In genomic region chr3:46552538-46552937, GRCh38 we compare ENCODE assay signal across 19 cellular contexts. TPM values are rescaled to one million over a fixed set of nuclear protein-coding genes. Genes with fewer than 3 reads are reported as not detected.
DNase-seq lines count a peak whose midpoint lies in the region; ATAC-seq, FAIRE-seq and TF ChIP-seq lines count a peak whose summit lies in the region.
"Had no signal": no experiment of that assay in that cellular context is flagged by ENCODE, and none has a peak within 500 bp of the region (broad histone marks: within the 10 kb centered on the region; RNA-seq: fewer than 3 reads in every experiment).

No MANE protein-coding gene starts in this region.

- intact Hi-C loops in left ventricle myocardium inferior (cut with micrococcal nuclease) (no loop called here), cardiac septum (cut with DNase I) (no loop called here), OCI-LY7 (cut with micrococcal nuclease; ENCODE audit: unreplicated experiment) (no loop called here), psoas muscle (cut with DNase I) (no loop called here), HepG2 (cut with micrococcal nuclease; ENCODE audit: unreplicated experiment) (no loop called here)

- no peak overlapping the region for H3K14ac ChIP-seq in H1 (ENCODE audit: insufficient read length)

- no peak for TF ChIP-seq EP300 in H1 (IDR thresholded peaks at IDR 0.05; ENCODE audit: borderline replicate concordance in 1 of 2, low read depth in 2 of 2, low read length in 2 of 2)
- no peak for TF ChIP-seq EP300 in HepG2 (IDR thresholded peaks at IDR 0.05; ENCODE audit: low read depth in 2 of 2, low read length in 2 of 2)
- TF ChIP-seq EP300 in HepG2 (CRISPR knock-in tag; IDR thresholded peaks at IDR 0.05; ENCODE audit: borderline replicate concordance) = no peak

- no peaks in the 10 kb centered on the region for H3K9me2 ChIP-seq in OCI-LY7 (ENCODE audit: insufficient read depth, low read length)

- no peak for FAIRE-seq in H1 (lab: Jason Lieb, UNC)
- no peak for FAIRE-seq in small intestine (lab: Jason Lieb, UNC)
- FAIRE-seq in HepG2 (lab: Jason Lieb, UNC) = no peak
- FAIRE-seq: H54, HTR-8/SVneo had no signal

- TF ChIP-seq CTCF in left ventricle myocardium inferior (IDR thresholded peaks at IDR 0.05; ENCODE audit: borderline replicate concordance) = no peak
- no peak for TF ChIP-seq CTCF in OCI-LY7 (conservative IDR thresholded peaks at IDR 0.05; ENCODE audit: low read length)
- no peak for TF ChIP-seq CTCF in H1 (IDR thresholded peaks at IDR 0.05; ENCODE audit: control extremely low read depth in 1 of 3, insufficient read depth in 1 of 3, low read depth in 1 of 3, low read length in 3 of 3)
- TF ChIP-seq CTCF in psoas muscle (IDR thresholded peaks at IDR 0.05) = no peak
- no peak for TF ChIP-seq CTCF in HepG2 (CRISPR knock-in tag; IDR thresholded peaks at IDR 0.05)

- no peak for TF ChIP-seq RAD21 in H1 (IDR thresholded peaks at IDR 0.05 in 1 of 2, conservative IDR thresholded peaks at IDR 0.05 in 1 of 2; ENCODE audit: low read depth in 2 of 2, low read length in 2 of 2)
- no peak for TF ChIP-seq RAD21 in HepG2 (CRISPR knock-in tag; IDR thresholded peaks at IDR 0.05)

- POLR2A ChIA-PET in OCI-LY7 (lab: Charles Lee) = interaction anchor here (1.7 to 6.6 kb wide), 2 partner anchors 14 to 55 kb away, joined by 13 to 149 read pairs; partner anchors contain the start of gene RTP3
- POLR2A ChIA-PET in H1 (lab: Charles Lee; ENCODE audit: partially characterized antibody) = interaction anchor here (0.8 to 1.6 kb wide), 2 partner anchors 23 to 142 kb away, joined by 3 to 5 read pairs; no protein-coding TSS in a partner anchor
- POLR2A ChIA-PET in HepG2 (lab: Yijun Ruan, JAX) = no interaction called here

- no peak overlapping the region for H3K18ac ChIP-seq in H1 (ENCODE audit: extremely low read depth, low read length)

- H4K91ac ChIP-seq in H1 (replicated peaks; ENCODE audit: insufficient read length, low read length) = no peak overlapping the region

- no peak overlapping the region for H4K8ac ChIP-seq in H1 (ENCODE audit: extremely low read depth, insufficient read depth, low read length)

- H2BK15ac ChIP-seq in H1 (ENCODE audit: low read length) = no peak overlapping the region

- H3K36me3 ChIP-seq in left ventricle myocardium inferior (peaks cover 15% of the 10 kb centered on the region), OCI-LY7 (ENCODE audit: insufficient read depth, low read length) (peaks cover 19% of the 10 kb centered on the region), H1 (ENCODE audit: control insufficient read depth in 2 of 4, insufficient read depth in 4 of 4, low read length in 3 of 4) (peaks cover 0 to 10% (median 3%) of the 10 kb centered on the region in 4 experiments; a peak in 2 of 8 replicates), psoas muscle (ENCODE audit: insufficient read depth in 1 of 2, low read depth in 1 of 2) (peaks cover 0 to 27% of the 10 kb centered on the region in 2 donors), small intestine (ENCODE audit: control insufficient read depth in 2 of 2, insufficient read depth in 2 of 2, low read length in 2 of 2) (no peaks in the 10 kb centered on the region), HepG2 (replicated peaks in 1 of 2; ENCODE audit: control insufficient read depth in 1 of 2, insufficient read depth in 2 of 2, low read length in 2 of 2) (no peaks in the 10 kb centered on the region)

- in situ Hi-C loops in HepG2 (cut with HindIII; ENCODE audit: extremely low pct_ligation_motif_present, low pct_unique_long_range_greater_than_20kb) = no loop called here

- H2AFZ ChIP-seq in OCI-LY7 (ENCODE audit: low read length) = peak overlapping the region; percentile 9; the same call in 1 of the 2 replicates
- no peak overlapping the region for H2AFZ ChIP-seq in H1 (ENCODE audit: low read length)
- H2AFZ ChIP-seq in HepG2 (ENCODE audit: low read length) = no peak overlapping the region

- H4K20me1 ChIP-seq in OCI-LY7 (ENCODE audit: insufficient read depth, low read length) (no peaks in the 10 kb centered on the region), H1 (replicated peaks in 1 of 2; ENCODE audit: control insufficient read depth in 1 of 2, insufficient read depth in 2 of 2, low read length in 2 of 2) (no peaks in the 10 kb centered on the region), HepG2 (ENCODE audit: insufficient read depth, low read length) (no peaks in the 10 kb centered on the region)

- BruUV-seq in OCI-LY7 (replicated peaks; lab: Mats Ljungman, UMichigan) (no TSS peak), HepG2 (replicated peaks; lab: Mats Ljungman, UMichigan) (no TSS peak)

- no peak overlapping the region for H3K4ac ChIP-seq in H1 (replicated peaks; ENCODE audit: insufficient read length, low read depth, low read length)

- no peak overlapping the region for H2BK12ac ChIP-seq in H1 (ENCODE audit: low read depth, low read length)

- no peak overlapping the region for H4K5ac ChIP-seq in H1 (ENCODE audit: insufficient read length, low read depth, low read length)

- no peak overlapping the region for H3K23ac ChIP-seq in H1 (ENCODE audit: insufficient read length)

- TF ChIP-seq POLR2A in H1 (IDR thresholded peaks at IDR 0.05; ENCODE audit: control extremely low read depth in 1 of 2, low read depth in 2 of 2, low read length in 2 of 2) (no peak), HepG2 (IDR thresholded peaks at IDR 0.05; ENCODE audit: insufficient read depth in 1 of 2, low read depth in 2 of 2, low read length in 2 of 2) (no peak)

- H2BK20ac ChIP-seq in H1 (ENCODE audit: low read length) = no peak overlapping the region

- DNase-seq in left ventricle myocardium inferior = no peak
- no peak for DNase-seq in cardiac septum (ENCODE audit: low spot score)
- no peak for DNase-seq in OCI-LY7 (ENCODE audit: low spot score)
- no peak for DNase-seq in H1 (ENCODE audit: low read depth in 1 of 2, low spot score in 2 of 2)
- no peak for DNase-seq in psoas muscle
- DNase-seq in DMS53 (lab: John Stamatoyannopoulos, UW) = no peak
- DNase-seq in small intestine = no peak
- DNase-seq in HepG2 (ENCODE audit: low spot score) = no peak
- DNase-seq: ACHN; C1 segment of cervical spinal cord; Calu3; CD4-positive, alpha-beta T cell; DMS 273 treated with DMSO at 0.1 percent for 48 hours; DMS79 treated with DMSO at 0.1 percent for 48 hours; GDM1 had no signal

- H3K4me1 ChIP-seq in left ventricle myocardium inferior = peaks cover 42% of the 10 kb centered on the region
- peaks cover 68% of the 10 kb centered on the region for H3K4me1 ChIP-seq in OCI-LY7 (ENCODE audit: insufficient read depth, low read length, poor library complexity, severe bottlenecking)
- H3K4me1 ChIP-seq in H1 (replicated peaks in 1 of 4; ENCODE audit: control insufficient read depth in 3 of 4, insufficient read depth in 4 of 4, low read length in 3 of 4) = peaks cover 0 to under 1% (median under 1%) of the 10 kb centered on the region in 4 experiments; a peak in 2 of 7 replicates
- peaks cover 36% of the 10 kb centered on the region for H3K4me1 ChIP-seq in psoas muscle
- H3K4me1 ChIP-seq in small intestine (ENCODE audit: control insufficient read depth in 2 of 2, insufficient read depth in 1 of 2, low read depth in 1 of 2, low read length in 1 of 2) = no peaks in the 10 kb centered on the region
- H3K4me1 ChIP-seq in HepG2 (ENCODE audit: insufficient read depth, low read length) = no peaks in the 10 kb centered on the region

- H3K9ac ChIP-seq in H1 (replicated peaks in 1 of 4; ENCODE audit: extremely low read depth in 1 of 4, low read depth in 3 of 4, low read length in 3 of 4) = no peak overlapping the region
- no peak overlapping the region for H3K9ac ChIP-seq in HepG2 (ENCODE audit: insufficient read depth, low read depth, low read length)

- peak overlapping the region; percentile 3; the same call in 1 of the 2 replicates for H3K4me2 ChIP-seq in OCI-LY7 (ENCODE audit: low read length)
- H3K4me2 ChIP-seq in H1 (ENCODE audit: insufficient read depth in 1 of 2, low read depth in 2 of 2, low read length in 2 of 2) = no peak overlapping the region
- no peak overlapping the region for H3K4me2 ChIP-seq in HepG2 (ENCODE audit: low read depth, low read length)

- WGBS in H1 (ENCODE audit: extremely low coverage in 1 of 2, insufficient coverage in 1 of 2, insufficient read length in 1 of 2, insufficient replicate concordance in 2 of 2, low coverage in 1 of 2, low lambda C conversion rate in 2 of 2, missing lambda C conversion rate in 1 of 2), 2 experiments = 82% methylated on average over 1 of the region's 1 CpG; no CpG with 5 or more reads in 1 of the 2 experiments
- 62 to 76% (median 67%) methylated on average over 1 of the region's 1 CpG for WGBS in psoas muscle, 3 donors
- WGBS in small intestine, 3 donors = 89 to 95% (median 95%) methylated on average over 1 of the region's 1 CpG
- 76% methylated on average over 1 of the region's 1 CpG for WGBS in HepG2 (ENCODE audit: low lambda C conversion rate)

- H3K9me3 ChIP-seq in left ventricle myocardium inferior (replicated peaks) = no peaks in the 10 kb centered on the region
- H3K9me3 ChIP-seq in OCI-LY7 (ENCODE audit: low read length) = peaks cover 29% of the 10 kb centered on the region; the same call in 1 of the 2 replicates
- H3K9me3 ChIP-seq in H1 (ENCODE audit: insufficient read depth in 2 of 2, low read depth in 1 of 2, low read length in 1 of 2) = peaks cover 13 to 18% of the 10 kb centered on the region in 2 experiments
- H3K9me3 ChIP-seq in psoas muscle = no peaks in the 10 kb centered on the region
- no peaks in the 10 kb centered on the region for H3K9me3 ChIP-seq in small intestine (ENCODE audit: control insufficient read depth, low read depth)
- no peaks in the 10 kb centered on the region for H3K9me3 ChIP-seq in HepG2 (ENCODE audit: low read length)

- CTCF ChIA-PET in OCI-LY7 (lab: Charles Lee; ENCODE audit: unreplicated experiment) (interaction anchor here (0.6 kb wide), 1 partner anchor 74 kb away, joined by 3 read pairs; no protein-coding TSS in a partner anchor), H1 (lab: Charles Lee; ENCODE audit: partially characterized antibody) (interaction anchor here (1.0 kb wide), 1 partner anchor 52 kb away, joined by 3 read pairs; no protein-coding TSS in a partner anchor), HepG2 (lab: Yijun Ruan, JAX; ENCODE audit: low intra/inter-chr PET ratio, low total read pairs) (no interaction called here)

- peak overlapping the region; percentile 48 for H2BK120ac ChIP-seq in H1 (replicated peaks; ENCODE audit: low read depth, low read length)

- H3K4me3 ChIP-seq in left ventricle myocardium inferior (no peak overlapping the region), OCI-LY7 (ENCODE audit: low read depth, low read length, poor library complexity, severe bottlenecking) (no peak overlapping the region), H1 (ENCODE audit: extremely low read depth in 1 of 4, insufficient read depth in 2 of 4, low read depth in 3 of 4, low read length in 4 of 4) (no peak overlapping the region), psoas muscle (no peak overlapping the region), small intestine (ENCODE audit: low read depth in 1 of 2, low read length in 2 of 2) (no peak overlapping the region), HepG2 (replicated peaks in 1 of 3; ENCODE audit: insufficient read depth in 1 of 3, low read depth in 2 of 3, low read length in 3 of 3) (no peak overlapping the region)

- peak overlapping the region; percentile 43; the same call in 1 of the 2 replicates for H2AK5ac ChIP-seq in H1 (ENCODE audit: low read depth, low read length)

- H3K79me2 ChIP-seq in OCI-LY7 (ENCODE audit: insufficient read depth, low read depth, low read length) = peaks cover 11% of the 10 kb centered on the region; the same call in 1 of the 2 replicates
- H3K79me2 ChIP-seq in H1 (ENCODE audit: control insufficient read depth in 1 of 2, insufficient read depth in 2 of 2, low read length in 2 of 2) = no peaks in the 10 kb centered on the region; a peak in 1 of 4 replicates
- H3K79me2 ChIP-seq in HepG2 (ENCODE audit: insufficient read depth, low read length) = no peaks in the 10 kb centered on the region

- H3K27me3 ChIP-seq in left ventricle myocardium inferior (ENCODE audit: low read depth) (no peaks in the 10 kb centered on the region), H1 (replicated peaks in 1 of 4; ENCODE audit: control insufficient read depth in 3 of 4, extremely low read depth in 1 of 4, insufficient read depth in 3 of 4, low read length in 3 of 4) (no peaks in the 10 kb centered on the region; a peak in 1 of 7 replicates), psoas muscle (ENCODE audit: insufficient read depth in 3 of 3, low read length in 2 of 3) (no peaks in the 10 kb centered on the region), small intestine (ENCODE audit: control insufficient read depth in 2 of 2, insufficient read depth in 2 of 2, low read length in 2 of 2) (no peaks in the 10 kb centered on the region), HepG2 (ENCODE audit: control insufficient read depth in 1 of 2, insufficient read depth in 2 of 2, low read length in 2 of 2) (no peaks in the 10 kb centered on the region; a peak in 1 of 5 replicates)

- peak; percentile 33 to 55 (median 46) for ATAC-seq in psoas muscle
- ATAC-seq in HepG2 = no peak
- ATAC-seq: HCT116 had no signal

- no peak overlapping the region for H2BK5ac ChIP-seq in H1 (ENCODE audit: low read depth, low read length)

- H3K27ac ChIP-seq in left ventricle myocardium inferior (replicated peaks) (peak overlapping the region; percentile 16), OCI-LY7 (ENCODE audit: low read depth, low read length, poor library complexity, severe bottlenecking) (peak overlapping the region; percentile 98), H1 (ENCODE audit: low read depth, low read length) (no peak overlapping the region), psoas muscle (peak overlapping the region; percentile 46), small intestine (ENCODE audit: low read depth in 1 of 2, low read length in 1 of 2) (no peak overlapping the region), HepG2 (ENCODE audit: extremely low read length, insufficient read depth, low read length) (no peak overlapping the region)

- no peak overlapping the region for H3K56ac ChIP-seq in H1 (replicated peaks; ENCODE audit: insufficient read length, low read depth, low read length)

- no peaks in the 10 kb centered on the region for H3K23me2 ChIP-seq in H1 (ENCODE audit: low read depth, low read length)

- H3K79me1 ChIP-seq in H1 (ENCODE audit: low read depth, low read length) = no peaks in the 10 kb centered on the region

RNA-seq across cellular contexts. Expression of gene LRRC2, which starts 13.6 kb away (rescaled TPM):
- total RNA-seq in left ventricle myocardium inferior (114 TPM), cardiac septum (70.6 TPM), OCI-LY7 (2022) (1.9 and 2.2 TPM in 2 replicates), psoas muscle (100 to 1,000 TPM in 1 of 4 donors, 10 to 100 TPM in 3; 65.1 to 160 (median 95.6) TPM), HepG2 (2016; rRNA removed; fragmentation: Illumina TruSeq; extraction: Trizol) (0.27 and 0.48 TPM in 2 replicates)
- 2.0 and 2.4 TPM in 2 replicates for total RNA-seq in OCI-LY7 (2014; rRNA removed; shearing (Covaris generic))
- 6.4 and 7.3 TPM in 2 replicates for total RNA-seq in H1 (2021; fragmentation: NEBNext Ultra II Directional; extraction: Animal tissue kit (Norgen Biotek cat#: 25700))
- polyA plus RNA-seq in H1 (2011; rRNA removed) (1.2 and 1.4 TPM in 2 replicates), psoas muscle (10 to 100 TPM in 2 of 3 donors, 1 to 10 TPM in 1; 8.3 to 60.3 (median 57.9) TPM), small intestine (under 1 TPM in 2 of 3 donors, not detected in 1; 0.22 to 0.66 TPM), HepG2 (2011; rRNA removed) (0.51 and 0.58 TPM in 2 replicates)
- polyA plus RNA-seq in H1 (2011; cell fraction: cytosol; rRNA removed) = 2.8 TPM
- polyA plus RNA-seq in H1 (2011; cell fraction: nucleus; rRNA removed) = 2.9 TPM
- 2.8 to 3.4 TPM (median 3.1 TPM) in 4 replicates for polyA plus RNA-seq in H1 (2012, experiment 1 of 2)
- 0.24 TPM for polyA plus RNA-seq in H1 (2012, experiment 2 of 2)
- polyA plus RNA-seq in H1 (2013, experiment 1 of 2) = 3.9 TPM
- polyA plus RNA-seq in H1 (2013, experiment 2 of 2) = 3.5 TPM
- polyA minus RNA-seq in H1 (2011; rRNA and poly(A)+ RNA removed) = 3.5 and 4.9 TPM in 2 replicates
- 1.9 TPM for polyA minus RNA-seq in H1 (2011; cell fraction: cytosol; rRNA and poly(A)+ RNA removed)
- polyA minus RNA-seq in H1 (2011; cell fraction: nucleus; rRNA and poly(A)+ RNA removed) = 7.9 TPM
- 0.10 TPM in 1 of 2 replicates, not detected in the other for total RNA-seq in HepG2 (2016; cell fraction: cytosol; rRNA removed; fragmentation: Illumina TruSeq; extraction: Trizol; ENCODE audit: low read depth)
- 0.32 and 0.37 TPM in 2 replicates for total RNA-seq in HepG2 (2016; cell fraction: insoluble cytoplasmic fraction; rRNA removed; fragmentation: Illumina TruSeq; extraction: Trizol)
- total RNA-seq in HepG2 (2016; cell fraction: membrane; rRNA removed; fragmentation: Illumina TruSeq; extraction: Trizol) = 0.22 and 0.48 TPM in 2 replicates
- 0.12 and 0.44 TPM in 2 replicates for total RNA-seq in HepG2 (2016; cell fraction: nucleus; rRNA removed; fragmentation: Illumina TruSeq; extraction: Trizol)
- polyA plus RNA-seq in HepG2 (2011; cell fraction: cytosol; rRNA removed) = 0.31 and 0.54 TPM in 2 replicates
- 0.16 and 0.64 TPM in 2 replicates for polyA plus RNA-seq in HepG2 (2011; cell fraction: nucleus; rRNA removed)
- polyA plus RNA-seq in HepG2 (2012) = 0.71 and 0.87 TPM in 2 replicates
- 0.11 and 0.24 TPM in 2 replicates for polyA plus RNA-seq in HepG2 (2016; cell fraction: cytosol; fragmentation: Illumina TruSeq; extraction: Trizol; ENCODE audit: low read depth)
- 0.36 and 0.38 TPM in 2 replicates for polyA plus RNA-seq in HepG2 (2016; cell fraction: insoluble cytoplasmic fraction; fragmentation: Illumina TruSeq; extraction: Trizol; ENCODE audit: low read depth)
- polyA plus RNA-seq in HepG2 (2016; cell fraction: membrane; fragmentation: Illumina TruSeq; extraction: Trizol; ENCODE audit: low read depth) = 0.45 and 0.51 TPM in 2 replicates
- polyA plus RNA-seq in HepG2 (2016; cell fraction: nucleus; fragmentation: Illumina TruSeq; extraction: Trizol; ENCODE audit: insufficient read depth, low read depth) = 0.20 and 0.27 TPM in 2 replicates
- polyA minus RNA-seq in HepG2 (2011; rRNA and poly(A)+ RNA removed; ENCODE audit: low replicate concordance) = 0.88 TPM in 1 of 2 replicates, not detected in the other
- polyA minus RNA-seq in HepG2 (2011; cell fraction: cytosol; rRNA and poly(A)+ RNA removed) = 0.30 and 2.1 TPM in 2 replicates
- 1.3 and 1.7 TPM in 2 replicates for polyA minus RNA-seq in HepG2 (2011; cell fraction: nucleus; rRNA and poly(A)+ RNA removed)
- total RNA-seq: A172, Calu3 had no signal

RNA-seq across cellular contexts. Expression of gene RTP3, which starts 54.8 kb away (rescaled TPM):
- total RNA-seq in left ventricle myocardium inferior (not detected), cardiac septum (not detected), OCI-LY7 (2022) (0.37 and 0.74 TPM in 2 replicates), psoas muscle (not detected), HepG2 (2016; rRNA removed; fragmentation: Illumina TruSeq; extraction: Trizol) (0.09 TPM in 1 of 2 replicates, not detected in the other)
- 1.3 and 1.4 TPM in 2 replicates for total RNA-seq in OCI-LY7 (2014; rRNA removed; shearing (Covaris generic))
- 0.33 TPM in 1 of 2 replicates, not detected in the other for total RNA-seq in H1 (2021; fragmentation: NEBNext Ultra II Directional; extraction: Animal tissue kit (Norgen Biotek cat#: 25700))
- polyA plus RNA-seq in H1 (2011; rRNA removed) (0.06 and 0.08 TPM in 2 replicates), psoas muscle (under 1 TPM in 1 of 3 donors, not detected in 2; 0.01 TPM), small intestine (not detected), HepG2 (2011; rRNA removed) (not detected in 2 replicates)
- polyA plus RNA-seq in H1 (2011; cell fraction: cytosol; rRNA removed) = 0.05 TPM
- not detected for polyA plus RNA-seq in H1 (2011; cell fraction: nucleus; rRNA removed)
- 0.13 to 0.17 TPM (median 0.13 TPM) in 3 of 4 replicates, not detected in the other for polyA plus RNA-seq in H1 (2012, experiment 1 of 2)
- polyA plus RNA-seq in H1 (2012, experiment 2 of 2) = 0.13 TPM
- polyA plus RNA-seq in H1 (2013, experiment 1 of 2) = 0.10 TPM
- polyA plus RNA-seq in H1 (2013, experiment 2 of 2) = not detected
- not detected in 2 replicates for polyA minus RNA-seq in H1 (2011; rRNA and poly(A)+ RNA removed)
- polyA minus RNA-seq in H1 (2011; cell fraction: cytosol; rRNA and poly(A)+ RNA removed) = not detected
- polyA minus RNA-seq in H1 (2011; cell fraction: nucleus; rRNA and poly(A)+ RNA removed) = not detected
- total RNA-seq in HepG2 (2016; cell fraction: cytosol; rRNA removed; fragmentation: Illumina TruSeq; extraction: Trizol; ENCODE audit: low read depth) = not detected in 2 replicates
- not detected in 2 replicates for total RNA-seq in HepG2 (2016; cell fraction: insoluble cytoplasmic fraction; rRNA removed; fragmentation: Illumina TruSeq; extraction: Trizol)
- total RNA-seq in HepG2 (2016; cell fraction: membrane; rRNA removed; fragmentation: Illumina TruSeq; extraction: Trizol) = not detected in 2 replicates
- total RNA-seq in HepG2 (2016; cell fraction: nucleus; rRNA removed; fragmentation: Illumina TruSeq; extraction: Trizol) = not detected in 2 replicates
- polyA plus RNA-seq in HepG2 (2011; cell fraction: cytosol; rRNA removed) = 0.05 and 0.06 TPM in 2 replicates
- polyA plus RNA-seq in HepG2 (2011; cell fraction: nucleus; rRNA removed) = not detected in 2 replicates
- 0.13 TPM in 1 of 2 replicates, not detected in the other for polyA plus RNA-seq in HepG2 (2012)
- polyA plus RNA-seq in HepG2 (2016; cell fraction: cytosol; fragmentation: Illumina TruSeq; extraction: Trizol; ENCODE audit: low read depth) = not detected in 2 replicates
- polyA plus RNA-seq in HepG2 (2016; cell fraction: insoluble cytoplasmic fraction; fragmentation: Illumina TruSeq; extraction: Trizol; ENCODE audit: low read depth) = not detected in 2 replicates
- polyA plus RNA-seq in HepG2 (2016; cell fraction: membrane; fragmentation: Illumina TruSeq; extraction: Trizol; ENCODE audit: low read depth) = not detected in 2 replicates
- not detected in 2 replicates for polyA plus RNA-seq in HepG2 (2016; cell fraction: nucleus; fragmentation: Illumina TruSeq; extraction: Trizol; ENCODE audit: insufficient read depth, low read depth)
- not detected in 2 replicates for polyA minus RNA-seq in HepG2 (2011; rRNA and poly(A)+ RNA removed; ENCODE audit: low replicate concordance)
- not detected in 2 replicates for polyA minus RNA-seq in HepG2 (2011; cell fraction: cytosol; rRNA and poly(A)+ RNA removed)
- not detected in 2 replicates for polyA minus RNA-seq in HepG2 (2011; cell fraction: nucleus; rRNA and poly(A)+ RNA removed)
- total RNA-seq: A172; Calu3; CD4-positive, alpha-beta T cell had no signal

RNA-seq across cellular contexts. Expression of gene FAM240A, which starts 59.8 kb away (rescaled TPM):
- total RNA-seq in left ventricle myocardium inferior = not detected
- not detected for total RNA-seq in cardiac septum
- total RNA-seq in OCI-LY7 (2014; rRNA removed; shearing (Covaris generic)) = not detected in 2 replicates
- total RNA-seq in OCI-LY7 (2022) = not detected in 2 replicates
- 0.17 TPM in 1 of 2 replicates, not detected in the other for total RNA-seq in H1 (2021; fragmentation: NEBNext Ultra II Directional; extraction: Animal tissue kit (Norgen Biotek cat#: 25700))
- polyA plus RNA-seq in H1 (2011; rRNA removed) = 0.06 and 0.08 TPM in 2 replicates
- polyA plus RNA-seq in H1 (2011; cell fraction: cytosol; rRNA removed) = 0.12 TPM
- polyA plus RNA-seq in H1 (2011; cell fraction: nucleus; rRNA removed) = not detected
- 0.16 to 0.32 TPM (median 0.16 TPM) in 3 of 4 replicates, not detected in the other for polyA plus RNA-seq in H1 (2012, experiment 1 of 2)
- not detected for polyA plus RNA-seq in H1 (2012, experiment 2 of 2)
- 0.08 TPM for polyA plus RNA-seq in H1 (2013, experiment 1 of 2)
- 0.11 TPM for polyA plus RNA-seq in H1 (2013, experiment 2 of 2)
- not detected in 2 replicates for polyA minus RNA-seq in H1 (2011; rRNA and poly(A)+ RNA removed)
- not detected for polyA minus RNA-seq in H1 (2011; cell fraction: cytosol; rRNA and poly(A)+ RNA removed)
- not detected for polyA minus RNA-seq in H1 (2011; cell fraction: nucleus; rRNA and poly(A)+ RNA removed)
- under 1 TPM in 1 of 4 donors, not detected in 3; 0.96 TPM for total RNA-seq in psoas muscle
- under 1 TPM; 0.01 to 0.14 (median 0.04) TPM for polyA plus RNA-seq in psoas muscle
- polyA plus RNA-seq in small intestine = not detected
- not detected in 2 replicates for total RNA-seq in HepG2 (2016; rRNA removed; fragmentation: Illumina TruSeq; extraction: Trizol)
- total RNA-seq in HepG2 (2016; cell fraction: cytosol; rRNA removed; fragmentation: Illumina TruSeq; extraction: Trizol; ENCODE audit: low read depth) = not detected in 2 replicates
- total RNA-seq in HepG2 (2016; cell fraction: insoluble cytoplasmic fraction; rRNA removed; fragmentation: Illumina TruSeq; extraction: Trizol) = not detected in 2 replicates
- total RNA-seq in HepG2 (2016; cell fraction: membrane; rRNA removed; fragmentation: Illumina TruSeq; extraction: Trizol) = not detected in 2 replicates
- total RNA-seq in HepG2 (2016; cell fraction: nucleus; rRNA removed; fragmentation: Illumina TruSeq; extraction: Trizol) = not detected in 2 replicates
- polyA plus RNA-seq in HepG2 (2011; rRNA removed) = not detected in 2 replicates
- not detected in 2 replicates for polyA plus RNA-seq in HepG2 (2011; cell fraction: cytosol; rRNA removed)
- not detected in 2 replicates for polyA plus RNA-seq in HepG2 (2011; cell fraction: nucleus; rRNA removed)
- polyA plus RNA-seq in HepG2 (2012) = not detected in 2 replicates
- not detected in 2 replicates for polyA plus RNA-seq in HepG2 (2016; cell fraction: cytosol; fragmentation: Illumina TruSeq; extraction: Trizol; ENCODE audit: low read depth)
- polyA plus RNA-seq in HepG2 (2016; cell fraction: insoluble cytoplasmic fraction; fragmentation: Illumina TruSeq; extraction: Trizol; ENCODE audit: low read depth) = not detected in 2 replicates
- polyA plus RNA-seq in HepG2 (2016; cell fraction: membrane; fragmentation: Illumina TruSeq; extraction: Trizol; ENCODE audit: low read depth) = not detected in 2 replicates
- polyA plus RNA-seq in HepG2 (2016; cell fraction: nucleus; fragmentation: Illumina TruSeq; extraction: Trizol; ENCODE audit: insufficient read depth, low read depth) = not detected in 2 replicates
- polyA minus RNA-seq in HepG2 (2011; rRNA and poly(A)+ RNA removed; ENCODE audit: low replicate concordance) = not detected in 2 replicates
- not detected in 2 replicates for polyA minus RNA-seq in HepG2 (2011; cell fraction: cytosol; rRNA and poly(A)+ RNA removed)
- polyA minus RNA-seq in HepG2 (2011; cell fraction: nucleus; rRNA and poly(A)+ RNA removed) = not detected in 2 replicates
- total RNA-seq: A172; Calu3; CD4-positive, alpha-beta T cell had no signal

Comparison
In these comparisons a context has a peak if more than half of its experiments do, and no peak if none do; other contexts are left out.
1. H3K27ac ChIP-seq: peak in left ventricle myocardium inferior (single experiment), OCI-LY7 (single experiment) and psoas muscle (single experiment); none in H1 (single experiment), small intestine (0 of 2) and HepG2 (single experiment).